Comparison of ENCODE assay signal across 8 cellular contexts in genomic region chr13:99214232-99214631, GRCh38. TPM values are rescaled to one million over a fixed set of nuclear protein-coding genes. Genes with fewer than 3 reads are reported as not detected.
DNase-seq lines count a peak whose midpoint lies in the region; ATAC-seq, FAIRE-seq and TF ChIP-seq lines count a peak whose summit lies in the region.

No MANE protein-coding gene starts in this region.

- H3K27ac ChIP-seq in neural progenitor cell: peak overlapping the region; percentile 78
- no peak overlapping the region for H3K27ac ChIP-seq in prostate gland

- peak overlapping the region; percentile 66 for H3K4me2 ChIP-seq in neural progenitor cell

- H3K9me3 Mint-ChIP-seq in activated CD4-positive, alpha-beta memory T cell treated with anti-CD3 and anti-CD28 coated beads, Interleukin-2, amount 10 ng/mL, durations not matched to agents 7 days and 5 days: no peaks in the 10 kb centered on the region
- H3K9me3 Mint-ChIP-seq in neural progenitor cell: no peaks in the 10 kb centered on the region

- peaks cover 15% of the 10 kb centered on the region for H3K36me3 Mint-ChIP-seq in activated CD4-positive, alpha-beta memory T cell treated with anti-CD3 and anti-CD28 coated beads, Interleukin-2, amount 10 ng/mL, durations not matched to agents 7 days and 5 days (ENCODE audit: low read depth)
- peaks cover 7% of the 10 kb centered on the region for H3K36me3 Mint-ChIP-seq in neural progenitor cell

- H3K36me3 ChIP-seq in neural progenitor cell (no peaks in the 10 kb centered on the region), prostate gland (no peaks in the 10 kb centered on the region)

- POLR2A ChIA-PET in activated CD4-positive, alpha-beta memory T cell treated with anti-CD3 and anti-CD28 coated beads, Interleukin-2, amount 10 ng/mL, durations not matched to agents 7 days and 5 days (lab: Charles Lee): interaction anchor here (0.6 to 3.5 kb wide), 8 partner anchors 9 to 44 kb away, joined by 3 to 34 read pairs (median 8); partner anchors contain the start of genes GPR18 and UBAC2

- DNase-seq in GM18507 (ENCODE audit: extremely low spot score, insufficient read length, low read depth) (no peak), neural progenitor cell (ENCODE audit: low spot score) (no peak), prostate gland (ENCODE audit: low spot score) (no peak), DMS53 (lab: John Stamatoyannopoulos, UW) (no peak), T1000 (lab: John Stamatoyannopoulos, UW) (no peak), cardiac septum (ENCODE audit: low spot score) (no peak)
- DNase-seq in activated CD4-positive, alpha-beta memory T cell treated with anti-CD3 and anti-CD28 coated beads, Interleukin-2, amount 10 ng/mL, durations not matched to agents 7 days and 5 days: no peak

- 53% methylated on average over 7 of the region's 7 CpGs for WGBS in prostate gland

- TF ChIP-seq CTCF in neural progenitor cell (IDR thresholded peaks at IDR 0.05) (no peak), prostate gland (IDR thresholded peaks at IDR 0.05) (no peak)

- TF ChIP-seq POLR2A in prostate gland (IDR thresholded peaks at IDR 0.05): no peak

- peak overlapping the region; percentile 3 for H3K4me3 Mint-ChIP-seq in activated CD4-positive, alpha-beta memory T cell treated with anti-CD3 and anti-CD28 coated beads, Interleukin-2, amount 10 ng/mL, durations not matched to agents 7 days and 5 days
- H3K4me3 Mint-ChIP-seq in neural progenitor cell: no peak overlapping the region

- peak; percentile 78 for FAIRE-seq in GM18507 (lab: Jason Lieb, UNC)

- peaks cover 100% of the 10 kb centered on the region for H3K79me2 ChIP-seq in neural progenitor cell (ENCODE audit: low read depth)

- intact Hi-C loops in prostate gland (cut with DNase I): no loop called here
- intact Hi-C loops in cardiac septum (cut with DNase I): no loop called here

- H3K27me3 Mint-ChIP-seq in activated CD4-positive, alpha-beta memory T cell treated with anti-CD3 and anti-CD28 coated beads, Interleukin-2, amount 10 ng/mL, durations not matched to agents 7 days and 5 days: no peaks in the 10 kb centered on the region
- no peaks in the 10 kb centered on the region for H3K27me3 Mint-ChIP-seq in neural progenitor cell (ENCODE audit: insufficient read depth, low read depth)

- peak overlapping the region; percentile 83 for H3K27ac Mint-ChIP-seq in activated CD4-positive, alpha-beta memory T cell treated with anti-CD3 and anti-CD28 coated beads, Interleukin-2, amount 10 ng/mL, durations not matched to agents 7 days and 5 days
- H3K27ac Mint-ChIP-seq in neural progenitor cell: no peak overlapping the region

- H3K27me3 ChIP-seq in neural progenitor cell (no peaks in the 10 kb centered on the region), prostate gland (replicated peaks; ENCODE audit: insufficient read depth) (no peaks in the 10 kb centered on the region)

- CTCF ChIA-PET in activated CD4-positive, alpha-beta memory T cell treated with anti-CD3 and anti-CD28 coated beads, Interleukin-2, amount 10 ng/mL, durations not matched to agents 7 days and 5 days (lab: Charles Lee): interaction anchor here (1.1 to 1.8 kb wide), 3 partner anchors 9 to 50 kb away, joined by 5 to 12 read pairs (median 7); partner anchors contain the start of gene UBAC2

- H3K4me3 ChIP-seq in neural progenitor cell (no peak overlapping the region), prostate gland (no peak overlapping the region)

- H3K4me1 Mint-ChIP-seq in activated CD4-positive, alpha-beta memory T cell treated with anti-CD3 and anti-CD28 coated beads, Interleukin-2, amount 10 ng/mL, durations not matched to agents 7 days and 5 days: peaks cover 54% of the 10 kb centered on the region
- peaks cover 34% of the 10 kb centered on the region for H3K4me1 Mint-ChIP-seq in neural progenitor cell

- H3K9me3 ChIP-seq in neural progenitor cell (ENCODE audit: low read depth) (no peaks in the 10 kb centered on the region), prostate gland (no peaks in the 10 kb centered on the region)

- H2AFZ ChIP-seq in neural progenitor cell (replicated peaks): no peak overlapping the region

- H3F3A ChIP-seq in neural progenitor cell (ENCODE audit: low read depth): peaks cover 16% of the 10 kb centered on the region

- peaks cover 72% of the 10 kb centered on the region for H4K20me1 ChIP-seq in neural progenitor cell (ENCODE audit: low read depth)

- H3K9ac ChIP-seq in neural progenitor cell: no peak overlapping the region

- H3K4me1 ChIP-seq in neural progenitor cell: peaks cover 27% of the 10 kb centered on the region
- no peaks in the 10 kb centered on the region for H3K4me1 ChIP-seq in prostate gland (replicated peaks)

- ATAC-seq in HG02678 (IDR thresholded peaks at IDR 0.05; ENCODE audit: unreplicated experiment): peak; percentile 88

RNA-seq across cellular contexts. Expression of gene UBAC2, which starts 13.6 kb away (rescaled TPM):
- total RNA-seq in activated CD4-positive, alpha-beta memory T cell treated with anti-CD3 and anti-CD28 coated beads, Interleukin-2, amount 10 ng/mL, durations not matched to agents 7 days and 5 days: 10 to 100 TPM; 53.8 to 55.2 TPM
- total RNA-seq in neural progenitor cell (ENCODE audit: low replicate concordance) (87.7 and 93.2 TPM in 2 replicates), prostate gland (10 to 100 TPM; 60.7 to 86.9 TPM), cardiac septum (61.2 TPM)

RNA-seq across cellular contexts. Expression of gene GPR18, which starts 43.9 kb away (rescaled TPM):
- 10 to 100 TPM; 10.3 to 10.4 TPM for total RNA-seq in activated CD4-positive, alpha-beta memory T cell treated with anti-CD3 and anti-CD28 coated beads, Interleukin-2, amount 10 ng/mL, durations not matched to agents 7 days and 5 days
- not detected in 2 replicates for total RNA-seq in neural progenitor cell (ENCODE audit: low replicate concordance)
- total RNA-seq in prostate gland: 1 to 10 TPM in 1 of 2 donors, not detected in 1; 1.4 TPM
- not detected for total RNA-seq in cardiac septum

Comparison
In these comparisons a context has a peak if more than half of its experiments do, and no peak if none do; other contexts are left out.
1. RNA of gene GPR18, which starts 43.9 kb away (total RNA-seq): 10.3 to 10.4 TPM in activated CD4-positive, alpha-beta memory T cell treated with anti-CD3 and anti-CD28 coated beads, Interleukin-2, amount 10 ng/mL, durations not matched to agents 7 days and 5 days; 1.4 TPM in prostate gland, not detected in neural progenitor cell and not detected in cardiac septum (single experiment); every median in the first group is over 4 times any median in the second.